In genomic region chr1:143311154-143311553, GRCh38 we compare ENCODE assay signal across 1 cellular context.
TF ChIP-seq lines count a peak whose summit lies in the region.
"Not testable (repeated sequence)": the region's sequence is repeated elsewhere in the genome, so short reads cannot be mapped to it uniquely, and the experiment has no call there.

No MANE protein-coding gene starts in this region.

TF ChIP-seq in K562, 482 proteins besides CTCF, POLR2A, EP300 and RAD21 (continued from another document):
- TF ChIP-seq ATF3 (IDR thresholded peaks at IDR 0.05) (peak; percentile 75), TRIM24 (IDR thresholded peaks at IDR 0.05) (peak; percentile 93 to 98)
- TF ChIP-seq ATF3 (CRISPR knock-in tag; conservative IDR thresholded peaks at IDR 0.05) = not testable (repeated sequence)
